Comparison of ENCODE assay signal across 9 cellular contexts in genomic region chr16:28820546-28820945, GRCh38. TPM values are rescaled to one million over a fixed set of nuclear protein-coding genes. Genes with fewer than 3 reads are reported as not detected.
DNase-seq lines count a peak whose midpoint lies in the region; ATAC-seq, FAIRE-seq and TF ChIP-seq lines count a peak whose summit lies in the region.
"Not testable (repeated sequence)": the region's sequence is repeated elsewhere in the genome, so short reads cannot be mapped to it uniquely, and the experiment has no call there.
"Had no signal": no experiment of that assay in that cellular context is flagged by ENCODE, and none has a peak within 500 bp of the region (broad histone marks: within the 10 kb centered on the region; RNA-seq: fewer than 3 reads in every experiment).

No MANE protein-coding gene starts in this region.

- in situ Hi-C loops in K562 (cut with MboI) = not testable (repeated sequence)

- CTCF ChIA-PET in K562 (lab: Yijun Ruan, JAX; ENCODE audit: low intra/inter-chr PET ratio) = not testable (repeated sequence)

- not testable (repeated sequence) for BruUV-seq in K562 (replicated peaks; lab: Mats Ljungman, UMichigan)

- not testable (repeated sequence) for TF ChIP-seq POLR2A in K562 (conservative IDR thresholded peaks at IDR 0.05); sigmoid colon (IDR thresholded peaks at IDR 0.05)

- H3K9me3 Mint-ChIP-seq in CD14-positive monocyte; HFFc6; activated CD4-positive, alpha-beta T cell treated with anti-CD3 and anti-CD28 coated beads, Interleukin-2, amount 10 ng/mL, durations not matched to agents 24 days and 14 days; endothelial cell (ENCODE audit: unreplicated experiment); naive thymus-derived CD8-positive, alpha-beta T cell: not testable (repeated sequence)

- not testable (repeated sequence) for TF ChIP-seq RAD21 in K562 (CRISPR knock-in tag; conservative IDR thresholded peaks at IDR 0.05 in 1 of 2, IDR thresholded peaks at IDR 0.05 in 1 of 2)

- TF ChIP-seq CTCF in CD14-positive monocyte (IDR thresholded peaks at IDR 0.05); HFFc6 (IDR thresholded peaks at IDR 0.05); K562 (IDR thresholded peaks at IDR 0.05 in 2 of 3, conservative IDR thresholded peaks at IDR 0.05 in 1 of 3; ENCODE audit: insufficient read depth in 2 of 3, low read depth in 1 of 3, low read length in 3 of 3); endothelial cell (IDR thresholded peaks at IDR 0.05; ENCODE audit: unreplicated experiment); sigmoid colon (IDR thresholded peaks at IDR 0.05): not testable (repeated sequence)

- POLR2A ChIA-PET in K562 (lab: Yijun Ruan, JAX) = interaction anchor here (1.6 to 1.8 kb wide), 3 partner anchors 9 to 124 kb away, joined by 4 to 8 read pairs (median 6); no protein-coding TSS in a partner anchor
- POLR2A ChIA-PET in naive thymus-derived CD8-positive, alpha-beta T cell (lab: Charles Lee) = interaction anchor here (1.2 to 6.0 kb wide), 3 partner anchors 8 to 43 kb away, joined by 4 to 99 read pairs (median 46); partner anchors contain the start of genes SH2B1 and TUFM

- peaks cover 24% of the 10 kb centered on the region for H3K36me3 ChIP-seq in K562 (ENCODE audit: control insufficient read depth, insufficient read depth, low read length)
- H3K36me3 ChIP-seq in sigmoid colon = not testable (repeated sequence)

- H3K9me1 ChIP-seq in K562 (ENCODE audit: control insufficient read depth, insufficient read depth, low read length) = not testable (repeated sequence)

- H3K36me3 Mint-ChIP-seq in CD14-positive monocyte = peaks cover 8 to 15% of the 10 kb centered on the region in 2 donors
- peaks cover 26% of the 10 kb centered on the region for H3K36me3 Mint-ChIP-seq in HFFc6 (ENCODE audit: low read depth)
- H3K36me3 Mint-ChIP-seq in activated CD4-positive, alpha-beta T cell treated with anti-CD3 and anti-CD28 coated beads, Interleukin-2, amount 10 ng/mL, durations not matched to agents 24 days and 14 days (ENCODE audit: low read depth) = peaks cover 39% of the 10 kb centered on the region
- H3K36me3 Mint-ChIP-seq in endothelial cell (ENCODE audit: low read depth, unreplicated experiment) = peaks cover 10% of the 10 kb centered on the region
- H3K36me3 Mint-ChIP-seq in naive thymus-derived CD8-positive, alpha-beta T cell = peaks cover 0 to 11% (median 3%) of the 10 kb centered on the region in 3 donors

- not testable (repeated sequence) for ATAC-seq in K562; naive thymus-derived CD8-positive, alpha-beta T cell

- H3K27me3 ChIP-seq in K562 (ENCODE audit: control insufficient read depth in 2 of 2, insufficient read depth in 2 of 2, low read length in 2 of 2); sigmoid colon: not testable (repeated sequence)

- not testable (repeated sequence) for DNase-seq in CD14-positive monocyte (ENCODE audit: low spot score); HFFc6; activated CD4-positive, alpha-beta T cell treated with anti-CD3 and anti-CD28 coated beads, Interleukin-2, amount 10 ng/mL, durations not matched to agents 24 days and 14 days; K562 (ENCODE audit: extremely low read depth in 1 of 4, low spot score in 3 of 4); endothelial cell (ENCODE audit: low spot score)
- DNase-seq in activated effector memory CD4-positive, alpha-beta T cell treated with anti-CD3 and anti-CD28 coated beads, Interleukin-2, amount 50 U/mL, for 16 hours = peak; percentile 50
- peak in 1 of 10 donors; percentile 18 for DNase-seq in naive thymus-derived CD8-positive, alpha-beta T cell
- DNase-seq in sigmoid colon = peak; percentile 32

- not testable (repeated sequence) for TF ChIP-seq EP300 in K562 (IDR thresholded peaks at IDR 0.05; ENCODE audit: low read length); sigmoid colon (IDR thresholded peaks at IDR 0.05)

- intact Hi-C loops in CD14-positive monocyte (cut with micrococcal nuclease) = loop anchor here in 1 of 2 donors (5.0 kb wide), 1 partner anchor 42 kb away; the partner anchor contains the start of gene SH2B1
- intact Hi-C loops in activated CD4-positive, alpha-beta T cell treated with anti-CD3 and anti-CD28 coated beads, Interleukin-2, amount 10 ng/mL, durations not matched to agents 24 days and 14 days (cut with micrococcal nuclease) = loop anchor here (5.0 to 10.0 kb wide), 3 partner anchors 266 to 1177 kb away; partner anchors contain the start of genes HIRIP3, INO80E, SGF29 and XPO6
- intact Hi-C loops in K562 (cut with micrococcal nuclease); sigmoid colon (cut with DNase I): not testable (repeated sequence)

- H4K20me1 ChIP-seq in K562 (replicated peaks; ENCODE audit: control insufficient read depth, insufficient read depth, low read length) = not testable (repeated sequence)

- peaks cover 11% of the 10 kb centered on the region for H3K9me3 ChIP-seq in K562 (replicated peaks; ENCODE audit: control insufficient read depth, insufficient read depth, low read depth, low read length)
- H3K9me3 ChIP-seq in sigmoid colon = not testable (repeated sequence)

- peaks cover 24% of the 10 kb centered on the region for H3K4me1 Mint-ChIP-seq in CD14-positive monocyte
- peaks cover 29% of the 10 kb centered on the region for H3K4me1 Mint-ChIP-seq in HFFc6 (ENCODE audit: low read depth)
- peaks cover 31% of the 10 kb centered on the region for H3K4me1 Mint-ChIP-seq in activated CD4-positive, alpha-beta T cell treated with anti-CD3 and anti-CD28 coated beads, Interleukin-2, amount 10 ng/mL, durations not matched to agents 24 days and 14 days
- H3K4me1 Mint-ChIP-seq in endothelial cell (ENCODE audit: unreplicated experiment) = peaks cover 10% of the 10 kb centered on the region
- peaks cover 17 to 33% (median 29%) of the 10 kb centered on the region in 4 donors for H3K4me1 Mint-ChIP-seq in naive thymus-derived CD8-positive, alpha-beta T cell

- H3K79me2 ChIP-seq in K562 (ENCODE audit: control insufficient read depth, insufficient read depth, low read length) = peaks cover 43% of the 10 kb centered on the region

- not testable (repeated sequence) for FAIRE-seq in K562 (lab: Jason Lieb, UNC)

- peak overlapping the region; percentile 89 to 96 (median 94) for H3K27ac Mint-ChIP-seq in CD14-positive monocyte
- H3K27ac Mint-ChIP-seq in HFFc6; activated CD4-positive, alpha-beta T cell treated with anti-CD3 and anti-CD28 coated beads, Interleukin-2, amount 10 ng/mL, durations not matched to agents 24 days and 14 days; endothelial cell (ENCODE audit: unreplicated experiment): not testable (repeated sequence)
- peak overlapping the region in 4 of 10 donors; percentile 14 to 90 (median 40) for H3K27ac Mint-ChIP-seq in naive thymus-derived CD8-positive, alpha-beta T cell

- H3K4me2 ChIP-seq in K562 (ENCODE audit: insufficient read depth, low read length) = not testable (repeated sequence)

- not testable (repeated sequence) for H3K4me3 ChIP-seq in K562, sigmoid colon

- peak overlapping the region; percentile 64; the same call in 1 of the 3 replicates for H3K27ac ChIP-seq in K562 (ENCODE audit: extremely low read depth, low read depth, low read length)
- not testable (repeated sequence) for H3K27ac ChIP-seq in sigmoid colon

- H3K4me1 ChIP-seq in K562 (replicated peaks in 1 of 2; ENCODE audit: control insufficient read depth in 2 of 2, insufficient read depth in 2 of 2, low read length in 2 of 2) (peaks cover 16 to 18% of the 10 kb centered on the region in 2 experiments), sigmoid colon (peaks cover 0 to 19% (median 17%) of the 10 kb centered on the region in 4 donors)

- H3K27me3 Mint-ChIP-seq in CD14-positive monocyte (ENCODE audit: low read depth in 3 of 3); HFFc6 (ENCODE audit: insufficient read depth); activated CD4-positive, alpha-beta T cell treated with anti-CD3 and anti-CD28 coated beads, Interleukin-2, amount 10 ng/mL, durations not matched to agents 24 days and 14 days; naive thymus-derived CD8-positive, alpha-beta T cell: not testable (repeated sequence)
- H3K27me3 Mint-ChIP-seq in endothelial cell (ENCODE audit: unreplicated experiment) = peaks cover 16% of the 10 kb centered on the region

- not testable (repeated sequence) for H3K9ac ChIP-seq in K562 (ENCODE audit: insufficient read depth in 1 of 2, low read depth in 2 of 2, low read length in 2 of 2)

- 85% methylated on average over 10 of the region's 13 CpGs for WGBS in K562 (ENCODE audit: insufficient coverage, low coverage, missing lambda C conversion rate)
- 80 to 91% methylated on average over 13 of the region's 13 CpGs for WGBS in sigmoid colon, 2 donors

- H2AFZ ChIP-seq in K562 (ENCODE audit: low read depth, low read length) = not testable (repeated sequence)

- H3K4me3 Mint-ChIP-seq in CD14-positive monocyte (peak overlapping the region; percentile 27 to 74), HFFc6 (peak overlapping the region; percentile 13), endothelial cell (ENCODE audit: unreplicated experiment) (peak overlapping the region; percentile 2)
- H3K4me3 Mint-ChIP-seq in activated CD4-positive, alpha-beta T cell treated with anti-CD3 and anti-CD28 coated beads, Interleukin-2, amount 10 ng/mL, durations not matched to agents 24 days and 14 days = peak overlapping the region; percentile 38
- H3K4me3 Mint-ChIP-seq in naive thymus-derived CD8-positive, alpha-beta T cell = peak overlapping the region in 7 of 10 donors; percentile 4 to 57 (median 25)

RNA-seq across cellular contexts. Expression of gene ATXN2L, which starts 2.3 kb away (rescaled TPM):
- polyA plus RNA-seq in CD14-positive monocyte (10 to 100 TPM in 1 of 2 donors, 1 to 10 TPM in 1; 4.8 to 10.2 TPM), K562 (2011; rRNA removed) (25.1 and 43.6 TPM in 2 replicates), K562 (2014; fragmentation: Illumina TruSeq; extraction: Trizol) (130 and 193 TPM in 2 replicates), K562 (2014; fragmentation: Nextera tagmentation; extraction: Ambion mirVana) (1 to 10 TPM; 3.8 to 6.5 TPM), K562 (2014; rRNA removed) (115 and 145 TPM in 2 replicates), sigmoid colon (10 to 100 TPM; 25.9 to 89.9 (median 30.0) TPM)
- total RNA-seq in HFFc6 (2021; fragmentation: NEBNext Ultra II Directional; extraction: Animal tissue kit (Norgen Biotek cat#: 25700)) = 100 to 1,000 TPM; 125 to 152 (median 134) TPM
- 299 and 321 TPM in 2 replicates for total RNA-seq in activated CD4-positive, alpha-beta T cell treated with anti-CD3 and anti-CD28 coated beads, Interleukin-2, amount 10 ng/mL, durations not matched to agents 24 days and 14 days
- total RNA-seq in K562 (2011; cell fraction: chromatin; rRNA removed; ENCODE audit: low replicate concordance) = 649 and 780 TPM in 2 replicates
- total RNA-seq in K562 (2011; cell fraction: nucleolus; rRNA removed) = 305 and 317 TPM in 2 replicates
- total RNA-seq in K562 (2011; cell fraction: nucleoplasm; rRNA removed) = 402 and 422 TPM in 2 replicates
- total RNA-seq in K562 (2014; rRNA removed) (62.2 and 78.2 TPM in 2 replicates), K562 (2014; rRNA removed; fragmentation: Illumina TruSeq; extraction: Trizol) (37.2 and 38.7 TPM in 2 replicates), K562 (2015; rRNA removed; fragmentation: Illumina TruSeq; extraction: Trizol) (35.7 and 36.4 TPM in 2 replicates), K562 (2021) (233 and 280 TPM in 2 replicates), endothelial cell (ENCODE audit: unreplicated experiment) (184 TPM), sigmoid colon (10 to 100 TPM; 40.2 to 75.1 (median 52.2) TPM)
- polyA plus RNA-seq in K562 (2011; cell fraction: cytosol; rRNA removed) = 32.0 and 34.3 TPM in 2 replicates
- 272 and 340 TPM in 2 replicates for polyA plus RNA-seq in K562 (2011; cell fraction: nucleus; rRNA removed)
- 146 and 261 TPM in 2 replicates for polyA plus RNA-seq in K562 (2012)
- polyA minus RNA-seq in K562 (2011; rRNA and poly(A)+ RNA removed) = 37.4 and 45.8 TPM in 2 replicates
- polyA minus RNA-seq in K562 (2011; cell fraction: cytosol; rRNA and poly(A)+ RNA removed) = 89.4 and 177 TPM in 2 replicates
- polyA minus RNA-seq in K562 (2011; cell fraction: nucleus; rRNA and poly(A)+ RNA removed) = 75.4 and 98.7 TPM in 2 replicates
- 100 to 1,000 TPM; 310 to 339 TPM for total RNA-seq in naive thymus-derived CD8-positive, alpha-beta T cell
- polyA plus RNA-seq in naive thymus-derived CD8-positive, alpha-beta T cell = 10 to 100 TPM; 14.2 to 28.4 (median 19.5) TPM

RNA-seq across cellular contexts. Expression of gene TUFM, which starts 25.6 kb away (rescaled TPM):
- polyA plus RNA-seq in CD14-positive monocyte (100 to 1,000 TPM; 146 to 148 TPM), K562 (2011; rRNA removed) (174 and 217 TPM in 2 replicates), K562 (2014; fragmentation: Illumina TruSeq; extraction: Trizol) (354 and 374 TPM in 2 replicates), K562 (2014; fragmentation: Nextera tagmentation; extraction: Ambion mirVana) (10 to 100 TPM; 34.1 to 71.2 TPM), K562 (2014; rRNA removed) (275 and 298 TPM in 2 replicates), sigmoid colon (100 to 1,000 TPM; 102 to 289 (median 151) TPM)
- total RNA-seq in HFFc6 (2021; fragmentation: NEBNext Ultra II Directional; extraction: Animal tissue kit (Norgen Biotek cat#: 25700)) = 100 to 1,000 TPM; 140 to 194 (median 158) TPM
- total RNA-seq in activated CD4-positive, alpha-beta T cell treated with anti-CD3 and anti-CD28 coated beads, Interleukin-2, amount 10 ng/mL, durations not matched to agents 24 days and 14 days = 276 and 279 TPM in 2 replicates
- 141 and 307 TPM in 2 replicates for total RNA-seq in K562 (2011; cell fraction: chromatin; rRNA removed; ENCODE audit: low replicate concordance)
- 333 and 347 TPM in 2 replicates for total RNA-seq in K562 (2011; cell fraction: nucleolus; rRNA removed)
- 204 and 233 TPM in 2 replicates for total RNA-seq in K562 (2011; cell fraction: nucleoplasm; rRNA removed)
- total RNA-seq in K562 (2014; rRNA removed) (366 and 468 TPM in 2 replicates), K562 (2014; rRNA removed; fragmentation: Illumina TruSeq; extraction: Trizol) (202 and 249 TPM in 2 replicates), K562 (2015; rRNA removed; fragmentation: Illumina TruSeq; extraction: Trizol) (255 and 256 TPM in 2 replicates), K562 (2021) (410 and 434 TPM in 2 replicates), endothelial cell (ENCODE audit: unreplicated experiment) (173 TPM), sigmoid colon (100 to 1,000 TPM in 1 of 4 donors, 10 to 100 TPM in 3; 75.3 to 115 (median 89.8) TPM)
- 203 and 308 TPM in 2 replicates for polyA plus RNA-seq in K562 (2011; cell fraction: cytosol; rRNA removed)
- polyA plus RNA-seq in K562 (2011; cell fraction: nucleus; rRNA removed) = 506 and 760 TPM in 2 replicates
- 267 and 370 TPM in 2 replicates for polyA plus RNA-seq in K562 (2012)
- polyA minus RNA-seq in K562 (2011; rRNA and poly(A)+ RNA removed) = 73.7 and 83.7 TPM in 2 replicates
- 105 and 124 TPM in 2 replicates for polyA minus RNA-seq in K562 (2011; cell fraction: cytosol; rRNA and poly(A)+ RNA removed)
- polyA minus RNA-seq in K562 (2011; cell fraction: nucleus; rRNA and poly(A)+ RNA removed) = 69.0 and 71.4 TPM in 2 replicates
- total RNA-seq in naive thymus-derived CD8-positive, alpha-beta T cell = 100 to 1,000 TPM; 117 to 120 TPM
- polyA plus RNA-seq in naive thymus-derived CD8-positive, alpha-beta T cell = 100 to 1,000 TPM; 141 to 155 (median 152) TPM

RNA-seq across cellular contexts. Expression of gene SH2B1, which starts 43.1 kb away (rescaled TPM):
- 1 to 10 TPM in 1 of 2 donors, under 1 TPM in 1; 0.93 to 1.1 TPM for polyA plus RNA-seq in CD14-positive monocyte
- total RNA-seq in HFFc6 (2021; fragmentation: NEBNext Ultra II Directional; extraction: Animal tissue kit (Norgen Biotek cat#: 25700)) = 10 to 100 TPM; 33.9 to 41.0 (median 37.6) TPM
- total RNA-seq in activated CD4-positive, alpha-beta T cell treated with anti-CD3 and anti-CD28 coated beads, Interleukin-2, amount 10 ng/mL, durations not matched to agents 24 days and 14 days = 49.7 and 51.7 TPM in 2 replicates
- 80.7 and 204 TPM in 2 replicates for total RNA-seq in K562 (2011; cell fraction: chromatin; rRNA removed; ENCODE audit: low replicate concordance)
- total RNA-seq in K562 (2011; cell fraction: nucleolus; rRNA removed) = 124 and 147 TPM in 2 replicates
- 94.3 and 96.1 TPM in 2 replicates for total RNA-seq in K562 (2011; cell fraction: nucleoplasm; rRNA removed)
- 24.7 and 25.9 TPM in 2 replicates for total RNA-seq in K562 (2014; rRNA removed)
- 4.2 and 9.5 TPM in 2 replicates for total RNA-seq in K562 (2014; rRNA removed; fragmentation: Illumina TruSeq; extraction: Trizol)
- total RNA-seq in K562 (2015; rRNA removed; fragmentation: Illumina TruSeq; extraction: Trizol) = 15.3 and 16.8 TPM in 2 replicates
- 52.5 and 58.2 TPM in 2 replicates for total RNA-seq in K562 (2021)
- 12.3 and 23.7 TPM in 2 replicates for polyA plus RNA-seq in K562 (2011; rRNA removed)
- polyA plus RNA-seq in K562 (2011; cell fraction: cytosol; rRNA removed) = 17.1 and 29.3 TPM in 2 replicates
- 163 and 237 TPM in 2 replicates for polyA plus RNA-seq in K562 (2011; cell fraction: nucleus; rRNA removed)
- polyA plus RNA-seq in K562 (2012) = 36.6 and 51.3 TPM in 2 replicates
- 39.4 and 43.6 TPM in 2 replicates for polyA plus RNA-seq in K562 (2014; fragmentation: Illumina TruSeq; extraction: Trizol)
- polyA plus RNA-seq in K562 (2014; fragmentation: Nextera tagmentation; extraction: Ambion mirVana) = under 1 TPM; 0.18 to 0.53 TPM
- 41.7 and 42.5 TPM in 2 replicates for polyA plus RNA-seq in K562 (2014; rRNA removed)
- polyA minus RNA-seq in K562 (2011; rRNA and poly(A)+ RNA removed) = 3.2 and 4.6 TPM in 2 replicates
- polyA minus RNA-seq in K562 (2011; cell fraction: cytosol; rRNA and poly(A)+ RNA removed) = 8.1 and 11.8 TPM in 2 replicates
- 28.5 and 28.7 TPM in 2 replicates for polyA minus RNA-seq in K562 (2011; cell fraction: nucleus; rRNA and poly(A)+ RNA removed)
- total RNA-seq in endothelial cell (ENCODE audit: unreplicated experiment) = 46.9 TPM
- total RNA-seq in naive thymus-derived CD8-positive, alpha-beta T cell = 100 to 1,000 TPM; 110 to 117 TPM
- polyA plus RNA-seq in naive thymus-derived CD8-positive, alpha-beta T cell = 1 to 10 TPM; 1.1 to 2.5 (median 2.2) TPM
- total RNA-seq in sigmoid colon = 10 to 100 TPM; 23.5 to 50.4 (median 24.7) TPM
- polyA plus RNA-seq in sigmoid colon = 10 to 100 TPM; 29.1 to 51.4 (median 36.0) TPM

RNA-seq across cellular contexts. Expression of gene ATP2A1, which starts 57.7 kb away (rescaled TPM):
- polyA plus RNA-seq in CD14-positive monocyte (not detected), K562 (2011; rRNA removed) (1.2 and 3.1 TPM in 2 replicates), K562 (2014; fragmentation: Illumina TruSeq; extraction: Trizol) (1.8 TPM in 2 replicates), K562 (2014; fragmentation: Nextera tagmentation; extraction: Ambion mirVana) (under 1 TPM; 0.25 to 0.58 TPM), K562 (2014; rRNA removed) (1.4 and 1.8 TPM in 2 replicates), sigmoid colon (1 to 10 TPM in 2 of 3 donors, not detected in 1; 1.2 to 1.6 TPM)
- under 1 TPM; 0.26 to 0.85 (median 0.54) TPM for total RNA-seq in HFFc6 (2021; fragmentation: NEBNext Ultra II Directional; extraction: Animal tissue kit (Norgen Biotek cat#: 25700))
- 1.8 and 2.4 TPM in 2 replicates for total RNA-seq in activated CD4-positive, alpha-beta T cell treated with anti-CD3 and anti-CD28 coated beads, Interleukin-2, amount 10 ng/mL, durations not matched to agents 24 days and 14 days
- 19.9 and 68.6 TPM in 2 replicates for total RNA-seq in K562 (2011; cell fraction: chromatin; rRNA removed; ENCODE audit: low replicate concordance)
- total RNA-seq in K562 (2011; cell fraction: nucleolus; rRNA removed) = 13.0 and 15.8 TPM in 2 replicates
- 17.7 and 18.4 TPM in 2 replicates for total RNA-seq in K562 (2011; cell fraction: nucleoplasm; rRNA removed)
- total RNA-seq in K562 (2014; rRNA removed) (0.41 and 0.65 TPM in 2 replicates), K562 (2014; rRNA removed; fragmentation: Illumina TruSeq; extraction: Trizol) (0.64 and 0.65 TPM in 2 replicates), K562 (2015; rRNA removed; fragmentation: Illumina TruSeq; extraction: Trizol) (0.65 and 1.9 TPM in 2 replicates), K562 (2021) (2.3 and 2.6 TPM in 2 replicates), endothelial cell (ENCODE audit: unreplicated experiment) (1.9 TPM), sigmoid colon (under 1 TPM in 2 of 4 donors, not detected in 2; 0.36 to 0.49 TPM)
- polyA plus RNA-seq in K562 (2011; cell fraction: cytosol; rRNA removed) = 1.5 and 2.5 TPM in 2 replicates
- polyA plus RNA-seq in K562 (2011; cell fraction: nucleus; rRNA removed) = 27.8 and 31.5 TPM in 2 replicates
- polyA plus RNA-seq in K562 (2012) = 2.8 and 6.1 TPM in 2 replicates
- 0.60 and 2.1 TPM in 2 replicates for polyA minus RNA-seq in K562 (2011; rRNA and poly(A)+ RNA removed)
- polyA minus RNA-seq in K562 (2011; cell fraction: cytosol; rRNA and poly(A)+ RNA removed) = 0.76 and 1.4 TPM in 2 replicates
- 2.0 and 4.8 TPM in 2 replicates for polyA minus RNA-seq in K562 (2011; cell fraction: nucleus; rRNA and poly(A)+ RNA removed)
- total RNA-seq in naive thymus-derived CD8-positive, alpha-beta T cell = 1 to 10 TPM in 1 of 2 experiments, under 1 TPM in 1; 0.58 to 1.2 TPM
- polyA plus RNA-seq in naive thymus-derived CD8-positive, alpha-beta T cell = not detected
- total RNA-seq: HT1080 had no signal
